Comparison of ENCODE assay signal across 23 cellular contexts in the genomic region with DNA sequence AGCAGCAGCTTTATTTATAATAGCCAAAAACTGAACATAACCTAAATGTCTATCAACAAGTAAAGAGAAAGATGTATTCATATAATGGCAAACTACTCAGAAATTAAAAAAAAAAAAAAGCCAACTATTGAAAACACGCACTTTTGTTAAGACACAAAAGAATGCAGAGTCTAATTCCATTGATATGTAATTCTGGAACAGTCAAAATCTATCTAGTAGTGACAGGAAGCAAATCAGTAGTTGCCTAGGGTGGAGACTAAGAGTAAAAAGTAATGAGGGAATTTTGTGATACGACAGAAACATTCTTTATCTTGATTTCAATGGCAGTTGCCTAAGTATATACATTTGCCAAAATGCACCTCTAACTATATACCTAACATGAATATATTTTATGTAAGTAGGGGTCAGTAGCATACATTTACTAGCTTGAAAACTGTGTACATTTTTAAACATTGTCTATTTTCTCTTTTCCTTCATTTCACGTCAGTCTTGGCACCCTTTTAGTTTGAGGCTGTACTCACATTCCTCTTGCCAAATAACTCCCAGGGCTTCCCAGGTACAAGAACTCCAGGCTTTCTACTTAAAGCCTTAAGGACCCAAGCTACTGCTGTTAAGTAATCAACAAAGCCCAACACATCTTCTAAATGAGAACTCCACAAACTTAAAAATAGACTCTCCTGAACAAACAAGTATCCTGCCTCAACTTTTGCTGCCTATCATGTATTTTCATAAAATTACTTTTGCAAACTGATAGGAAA. TPM values are rescaled to one million over a fixed set of nuclear protein-coding genes. Genes with fewer than 3 reads are reported as not detected.
A peak's percentile ranks its signal among the peaks of the same experiment; 100 is the strongest.
DNase-seq lines count a peak whose midpoint lies in the region; ATAC-seq, FAIRE-seq and TF ChIP-seq lines count a peak whose summit lies in the region.
"Had no signal": no experiment of that assay in that cellular context is flagged by ENCODE, and none has a peak within 500 bp of the region (broad histone marks: within the 10 kb centered on the region; RNA-seq: fewer than 3 reads in every experiment).

No MANE protein-coding gene starts in this region.

- H3K27ac Mint-ChIP-seq in astrocyte (ENCODE audit: unreplicated experiment) (no peak overlapping the region), progenitor cell of endocrine pancreas (peak overlapping the region; percentile 90)
- H3K27ac Mint-ChIP-seq: activated CD4-positive, alpha-beta T cell treated with anti-CD3 and anti-CD28 coated beads, Interleukin-2, amount 10 ng/mL, durations not matched to agents 7 days and 5 days had no signal

- FAIRE-seq in astrocyte (lab: Jason Lieb, UNC): no peak

- H2AFZ ChIP-seq in astrocyte (ENCODE audit: low read depth, low read length): no peak overlapping the region
- H2AFZ ChIP-seq: PC-9 had no signal

- peaks cover 22% of the 10 kb centered on the region for H3K36me3 Mint-ChIP-seq in astrocyte (ENCODE audit: low read depth, unreplicated experiment)
- peaks cover 28% of the 10 kb centered on the region for H3K36me3 Mint-ChIP-seq in progenitor cell of endocrine pancreas (ENCODE audit: insufficient read depth)

- H3K9me3 Mint-ChIP-seq in astrocyte (ENCODE audit: unreplicated experiment): peaks cover 6% of the 10 kb centered on the region
- peaks cover 14% of the 10 kb centered on the region for H3K9me3 Mint-ChIP-seq in progenitor cell of endocrine pancreas (ENCODE audit: low read depth)

- no peak overlapping the region for H3K27ac ChIP-seq in astrocyte (ENCODE audit: low read depth, low read length)
- H3K27ac ChIP-seq in WERI-Rb-1: no peak overlapping the region
- H3K27ac ChIP-seq: coronary artery, PC-9, tibial artery had no signal

- no peak overlapping the region for H3K9ac ChIP-seq in astrocyte (ENCODE audit: low read length)

- no peaks in the 10 kb centered on the region for H3K36me3 ChIP-seq in astrocyte (ENCODE audit: insufficient read depth, low read length)
- peaks cover 16% of the 10 kb centered on the region for H3K36me3 ChIP-seq in WERI-Rb-1
- H3K36me3 ChIP-seq: tibial artery had no signal

- no peaks in the 10 kb centered on the region for H3K4me1 ChIP-seq in astrocyte (ENCODE audit: insufficient read depth, low read length)

- no peaks in the 10 kb centered on the region for H3K27me3 Mint-ChIP-seq in astrocyte (ENCODE audit: low read depth, unreplicated experiment)
- H3K27me3 Mint-ChIP-seq in progenitor cell of endocrine pancreas: no peaks in the 10 kb centered on the region
- H3K27me3 Mint-ChIP-seq: activated CD4-positive, alpha-beta T cell treated with anti-CD3 and anti-CD28 coated beads, Interleukin-2, amount 10 ng/mL, durations not matched to agents 7 days and 5 days; activated naive CD8-positive, alpha-beta T cell treated with anti-CD3 and anti-CD28 coated beads for 36 hours had no signal

- ATAC-seq in GM19455 (IDR thresholded peaks at IDR 0.05; ENCODE audit: unreplicated experiment): no peak
- ATAC-seq: body of pancreas had no signal

- H3K4me2 ChIP-seq in astrocyte (ENCODE audit: low read length): no peak overlapping the region
- H3K4me2 ChIP-seq: PC-9 had no signal

- H3K4me1 Mint-ChIP-seq in astrocyte (ENCODE audit: low read depth, unreplicated experiment) (peaks cover 13% of the 10 kb centered on the region), progenitor cell of endocrine pancreas (ENCODE audit: low read depth) (no peaks in the 10 kb centered on the region)

- H3K27me3 ChIP-seq in astrocyte (ENCODE audit: insufficient read depth, low read length): no peaks in the 10 kb centered on the region
- no peaks in the 10 kb centered on the region for H3K27me3 ChIP-seq in WERI-Rb-1 (ENCODE audit: insufficient read depth, low read depth, severe bottlenecking)
- H3K27me3 ChIP-seq: body of pancreas, tibial artery had no signal

- DNase-seq in G401 (ENCODE audit: low spot score) (peak; percentile 46), astrocyte (ENCODE audit: low read depth) (peak; percentile 17), iPS-NIHi11 (ENCODE audit: low spot score) (peak; percentile 6), progenitor cell of endocrine pancreas (ENCODE audit: low spot score, unreplicated experiment) (no peak), WERI-Rb-1 (no peak)
- no peak for DNase-seq in activated naive CD4-positive, alpha-beta T cell treated with anti-CD3 and anti-CD28 coated beads, Interleukin-2, amount 50 U/mL, for 16 hours
- DNase-seq in activated CD4-positive, alpha-beta T cell treated with anti-CD3 and anti-CD28 coated beads, Interleukin-2, amount 50 U/mL, for 4 hours: no peak
- DNase-seq: activated CD4-positive, alpha-beta T cell treated with anti-CD3 and anti-CD28 coated beads, Interleukin-2, amount 10 ng/mL, durations not matched to agents 7 days and 5 days; activated naive CD8-positive, alpha-beta T cell treated with anti-CD3 and anti-CD28 coated beads for 36 hours; body of pancreas; DND-41; head of caudate nucleus; Kasumi-1; NCI-H1930; NCI-H345; occipital lobe; PC-9; stimulated activated CD4-positive, alpha-beta T cell treated with anti-CD3 and anti-CD28 coated beads, Interleukin-4, amount 100 ng/mL, for 24 hours; stimulated activated naive CD4-positive, alpha-beta T cell treated with Interleukin-2 at 50 U/mL for 16 hours; tibial artery had no signal

- H3K4me3 ChIP-seq in astrocyte (ENCODE audit: insufficient read depth, low read depth, low read length) (no peak overlapping the region), WERI-Rb-1 (ENCODE audit: low read depth, low read length) (no peak overlapping the region)
- H3K4me3 ChIP-seq: body of pancreas, coronary artery, lung, PC-9, tibial artery had no signal

- H3K4me3 Mint-ChIP-seq in astrocyte (ENCODE audit: unreplicated experiment) (no peak overlapping the region), progenitor cell of endocrine pancreas (ENCODE audit: low read depth) (no peak overlapping the region)
- H3K4me3 Mint-ChIP-seq: activated CD4-positive, alpha-beta T cell treated with anti-CD3 and anti-CD28 coated beads, Interleukin-2, amount 10 ng/mL, durations not matched to agents 7 days and 5 days; activated naive CD8-positive, alpha-beta T cell treated with anti-CD3 and anti-CD28 coated beads for 36 hours had no signal

- TF ChIP-seq CTCF in astrocyte (IDR thresholded peaks at IDR 0.05; ENCODE audit: insufficient read depth, low read depth, low read length) (no peak), progenitor cell of endocrine pancreas (IDR thresholded peaks at IDR 0.05; ENCODE audit: unreplicated experiment) (no peak), WERI-Rb-1 (IDR thresholded peaks at IDR 0.05; ENCODE audit: low read depth, low read length) (no peak)

- H4K20me1 ChIP-seq in astrocyte (ENCODE audit: insufficient read depth, low read length): peaks cover 80% of the 10 kb centered on the region

- H3K9me3 ChIP-seq in astrocyte (ENCODE audit: insufficient read depth, low read depth, low read length) (no peaks in the 10 kb centered on the region), WERI-Rb-1 (ENCODE audit: severe bottlenecking) (no peaks in the 10 kb centered on the region)
- H3K9me3 ChIP-seq: body of pancreas, tibial artery had no signal

- in situ Hi-C loops in G401 (cut with HindIII; ENCODE audit: low sequenced_read_pairs): no loop called here

- H3K79me2 ChIP-seq in astrocyte (ENCODE audit: insufficient read depth, low read length): peaks cover 84% of the 10 kb centered on the region

RNA-seq across cellular contexts. Expression of a gene that starts 54.7 kb away (rescaled TPM):
- 60.7 and 117 TPM in 2 replicates for total RNA-seq in G401 (2014; rRNA removed; shearing (Covaris generic))
- 243 and 254 TPM in 2 replicates for total RNA-seq in astrocyte
- 237 and 238 TPM in 2 replicates for total RNA-seq in progenitor cell of endocrine pancreas

Comparison
In these comparisons a context has a peak if more than half of its experiments do, and no peak if none do; other contexts are left out.
1. DNase-seq: peak in G401 (single experiment), astrocyte (single experiment) and iPS-NIHi11 (single experiment); none in progenitor cell of endocrine pancreas (single experiment), WERI-Rb-1 (single experiment), activated naive CD4-positive, alpha-beta T cell treated with anti-CD3 and anti-CD28 coated beads, Interleukin-2, amount 50 U/mL, for 16 hours (single experiment) and activated CD4-positive, alpha-beta T cell treated with anti-CD3 and anti-CD28 coated beads, Interleukin-2, amount 50 U/mL, for 4 hours (0 of 2).